In the genomic region with DNA sequence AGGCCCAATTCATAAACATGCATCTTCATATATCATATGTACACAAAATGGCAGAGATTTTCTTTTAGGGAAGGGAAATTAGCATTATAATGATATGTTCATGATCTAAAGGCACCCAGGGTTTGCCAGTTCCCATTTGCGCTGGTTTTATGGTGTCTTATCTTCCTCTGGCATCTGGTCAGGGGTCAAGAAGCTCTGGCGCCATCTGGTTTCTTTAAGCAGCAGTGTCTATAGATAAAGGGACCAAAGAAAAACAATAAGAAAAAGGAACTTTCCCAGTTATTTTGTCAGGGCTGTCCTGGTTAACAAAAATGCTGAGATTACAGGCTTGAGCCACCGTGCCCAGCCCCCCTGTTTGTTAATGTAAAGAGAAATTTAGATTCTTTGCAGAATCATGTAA, we compare ENCODE assay signal across 9 cellular contexts. TPM values are rescaled to one million over a fixed set of nuclear protein-coding genes. Genes with fewer than 3 reads are reported as not detected.
DNase-seq lines count a peak whose midpoint lies in the region; ATAC-seq, FAIRE-seq and TF ChIP-seq lines count a peak whose summit lies in the region.
"Had no signal": no experiment of that assay in that cellular context is flagged by ENCODE, and none has a peak within 500 bp of the region (broad histone marks: within the 10 kb centered on the region; RNA-seq: fewer than 3 reads in every experiment).

No MANE protein-coding gene starts in this region.

- H3K36me3 Mint-ChIP-seq in CD4-positive, alpha-beta T cell (ENCODE audit: low read depth), result peaks cover 12% of the 10 kb centered on the region
- peaks cover 13% of the 10 kb centered on the region for H3K36me3 Mint-ChIP-seq in HFFc6 (ENCODE audit: low read depth)

- no peak overlapping the region for H3K27ac Mint-ChIP-seq in CD4-positive, alpha-beta T cell
- no peak overlapping the region for H3K27ac Mint-ChIP-seq in HFFc6

- no peak for TF ChIP-seq CTCF in CD4-positive, alpha-beta T cell (IDR thresholded peaks at IDR 0.05)
- peak; percentile 57 for TF ChIP-seq CTCF in HFFc6 (IDR thresholded peaks at IDR 0.05)
- no peak for TF ChIP-seq CTCF in vagina (IDR thresholded peaks at IDR 0.05)

- no peaks in the 10 kb centered on the region for H3K27me3 Mint-ChIP-seq in CD4-positive, alpha-beta T cell
- no peaks in the 10 kb centered on the region; the same call in 1 of the 2 replicates for H3K27me3 Mint-ChIP-seq in HFFc6 (ENCODE audit: insufficient read depth)

- DNase-seq in CD4-positive, alpha-beta T cell, result no peak
- DNase-seq in HFFc6, result peak; percentile 30
- peak; percentile 85 for DNase-seq in SK-N-DZ (ENCODE audit: low spot score)
- peak; percentile 21 for DNase-seq in iPS-NIHi7 (ENCODE audit: extremely low spot score)
- no peak for DNase-seq in vagina (ENCODE audit: extremely low spot score in 2 of 2)
- DNase-seq in epidermal melanocyte (ENCODE audit: insufficient read length, low spot score), result no peak
- no peak for DNase-seq in GM19239 (ENCODE audit: insufficient read length, low spot score)
- DNase-seq: activated T-cell treated with anti-CD3 and anti-CD28 coated beads, Interleukin-2, amount 50 U/mL, for 4 hours had no signal

- no peaks in the 10 kb centered on the region for H3K27me3 ChIP-seq in CD4-positive, alpha-beta T cell (ENCODE audit: control insufficient read depth, insufficient read depth, low read length)
- H3K27me3 ChIP-seq in vagina, result no peaks in the 10 kb centered on the region

- H3K9me3 ChIP-seq in CD4-positive, alpha-beta T cell (ENCODE audit: control insufficient read depth, low read length), result no peaks in the 10 kb centered on the region
- no peaks in the 10 kb centered on the region for H3K9me3 ChIP-seq in vagina

- POLR2A ChIA-PET in CD4-positive, alpha-beta T cell (lab: Charles Lee), result no interaction called here

- H3K27ac ChIP-seq in CD4-positive, alpha-beta T cell (ENCODE audit: low read depth, low read length), result no peak overlapping the region
- no peak overlapping the region for H3K27ac ChIP-seq in vagina

- no peak overlapping the region for H3K4me3 ChIP-seq in vagina

- no peaks in the 10 kb centered on the region for H3K36me3 ChIP-seq in vagina

- peak overlapping the region; percentile 75 for H3K4me3 Mint-ChIP-seq in CD4-positive, alpha-beta T cell
- no peak overlapping the region for H3K4me3 Mint-ChIP-seq in HFFc6
- H3K4me3 Mint-ChIP-seq: activated T-cell treated with anti-CD3 and anti-CD28 coated beads, Interleukin-2, amount 50 U/mL, for 4 hours had no signal

- CTCF ChIA-PET in CD4-positive, alpha-beta T cell (lab: Charles Lee), result interaction anchor here (1.7 kb wide), 1 partner anchor 11 kb away, joined by 3 read pairs; no protein-coding TSS in a partner anchor

- peaks cover 28% of the 10 kb centered on the region for H3K4me1 Mint-ChIP-seq in CD4-positive, alpha-beta T cell (ENCODE audit: low read depth)
- peaks cover 38% of the 10 kb centered on the region for H3K4me1 Mint-ChIP-seq in HFFc6 (ENCODE audit: low read depth)

- peaks cover 15% of the 10 kb centered on the region for H3K4me1 ChIP-seq in vagina

- no peak for ATAC-seq in CD4-positive, alpha-beta T cell (ENCODE audit: poor library complexity)
- ATAC-seq in esophagus mucosa, result no peak
- ATAC-seq: activated T-cell treated with anti-CD3 and anti-CD28 coated beads, Interleukin-2, amount 50 U/mL, for 4 hours had no signal

- no peak for FAIRE-seq in GM19239 (lab: Jason Lieb, UNC)

- no peaks in the 10 kb centered on the region for H3K9me3 Mint-ChIP-seq in CD4-positive, alpha-beta T cell
- H3K9me3 Mint-ChIP-seq in HFFc6, result no peaks in the 10 kb centered on the region
- H3K9me3 Mint-ChIP-seq: activated T-cell treated with anti-CD3 and anti-CD28 coated beads, Interleukin-2, amount 50 U/mL, for 4 hours had no signal

- intact Hi-C loops in CD4-positive, alpha-beta T cell (cut with DNase I, micrococcal nuclease), result loop anchor here in 1 of 2 experiments (2.0 kb wide), 1 partner anchor 52 kb away; no protein-coding TSS in a partner anchor
- intact Hi-C loops in vagina (cut with DNase I), result no loop called here

- TF ChIP-seq POLR2A in vagina (IDR thresholded peaks at IDR 0.05), result no peak

RNA-seq across cellular contexts. Expression of a gene that starts 3.3 kb away (rescaled TPM):
- 10 to 100 TPM; 58.9 to 60.1 TPM for total RNA-seq in CD4-positive, alpha-beta T cell
- 10 to 100 TPM; 14.9 to 18.8 (median 16.6) TPM for total RNA-seq in HFFc6 (2021; fragmentation: NEBNext Ultra II Directional; extraction: Animal tissue kit (Norgen Biotek cat#: 25700))
- 7.7 and 11.4 TPM in 2 replicates for polyA plus RNA-seq in SK-N-DZ (2014; cell fraction: cytosol; rRNA removed)
- 5.9 and 7.9 TPM in 2 replicates for polyA plus RNA-seq in SK-N-DZ (2014; cell fraction: nucleus; rRNA removed)
- total RNA-seq in esophagus mucosa (11.3 TPM), vagina (32.9 TPM)

Comparison
In these comparisons a context has a peak if more than half of its experiments do, and no peak if none do; other contexts are left out.
1. DNase-seq: peak in HFFc6 (single experiment), SK-N-DZ (single experiment) and iPS-NIHi7 (single experiment); none in CD4-positive, alpha-beta T cell (0 of 10), vagina (0 of 2), epidermal melanocyte (single experiment) and GM19239 (single experiment).